ENCODE assay signal across 9 cellular contexts in the genomic region with DNA sequence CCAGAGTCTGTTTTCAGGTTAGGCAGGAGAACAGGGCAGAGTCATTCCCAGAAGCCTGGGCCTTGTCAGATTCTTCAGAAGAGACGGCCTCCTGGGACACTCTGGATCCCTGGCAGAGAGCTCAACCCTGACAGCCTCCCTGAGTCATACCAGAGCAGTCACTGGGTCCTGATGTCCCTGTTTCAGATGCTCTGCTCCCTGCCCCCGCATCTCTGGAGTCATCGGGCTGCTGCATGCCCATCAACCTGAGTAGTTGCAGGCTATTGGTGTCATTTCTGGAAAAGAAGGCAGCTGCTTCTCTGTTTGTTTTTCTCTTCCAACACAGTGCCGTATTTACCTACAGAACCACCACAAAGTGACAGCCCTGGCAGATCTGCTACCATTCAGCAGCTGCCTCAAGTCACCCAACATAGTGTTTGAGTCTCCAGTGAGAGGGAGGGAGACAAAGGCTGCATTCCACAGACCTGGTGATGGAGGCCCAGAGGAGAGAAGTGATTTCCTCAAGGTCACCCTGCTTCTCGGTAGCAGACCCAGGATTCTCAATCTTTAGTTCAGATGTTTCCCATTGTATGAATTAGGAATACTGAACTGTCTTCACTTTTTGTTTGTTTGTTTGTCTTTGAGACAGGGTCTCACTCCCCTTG.
A peak's percentile ranks its signal among the peaks of the same experiment; 100 is the strongest.
DNase-seq lines count a peak whose midpoint lies in the region; ATAC-seq and TF ChIP-seq lines count a peak whose summit lies in the region.
"Had no signal": no experiment of that assay in that cellular context is flagged by ENCODE, and none has a peak within 500 bp of the region (broad histone marks: within the 10 kb centered on the region; RNA-seq: fewer than 3 reads in every experiment).

No MANE protein-coding gene starts in this region.

- H3F3A ChIP-seq in PC-3 (ENCODE audit: low read length, unreplicated experiment) = no peaks in the 10 kb centered on the region

- no peak for TF ChIP-seq CTCF in PC-3 (conservative IDR thresholded peaks at IDR 0.05; ENCODE audit: low read depth, low read length)
- no peak for TF ChIP-seq CTCF in CD4-positive, alpha-beta T cell (IDR thresholded peaks at IDR 0.05)
- TF ChIP-seq CTCF in omental fat pad (IDR thresholded peaks at IDR 0.05) = no peak

- DNase-seq in PC-3 = peak; percentile 48
- DNase-seq in kidney glomerular epithelial cell (lab: John Stamatoyannopoulos, UW) = peak; percentile 34
- DNase-seq in GF-D8 (lab: John Stamatoyannopoulos, UW) = no peak
- DNase-seq in CD4-positive, alpha-beta T cell = no peak
- no peak for DNase-seq in omental fat pad (ENCODE audit: low spot score)

- POLR2A ChIA-PET in PC-3 (lab: Charles Lee; ENCODE audit: unreplicated experiment) = no interaction called here
- POLR2A ChIA-PET in CD4-positive, alpha-beta T cell (lab: Charles Lee) = no interaction called here

- H3K4me3 ChIP-seq in PC-3 (ENCODE audit: low read length) = no peak overlapping the region

- H3K36me3 Mint-ChIP-seq in CD4-positive, alpha-beta T cell (ENCODE audit: low read depth) = no peaks in the 10 kb centered on the region

- no peaks in the 10 kb centered on the region for H3K9me2 ChIP-seq in PC-3 (replicated peaks; ENCODE audit: low read length)

- no peaks in the 10 kb centered on the region for H3K4me1 Mint-ChIP-seq in CD4-positive, alpha-beta T cell (ENCODE audit: low read depth)

- no peak overlapping the region for H3K4me2 ChIP-seq in PC-3 (ENCODE audit: low read length)

- intact Hi-C loops in PC-3 (cut with micrococcal nuclease) = no loop called here
- intact Hi-C loops in CD4-positive, alpha-beta T cell (cut with DNase I, micrococcal nuclease) = loop anchor here in 1 of 2 experiments (5.0 kb wide), 1 partner anchor 424 kb away; no protein-coding TSS in a partner anchor

- peaks cover 3% of the 10 kb centered on the region; the same call in 1 of the 2 replicates for H3K4me1 ChIP-seq in PC-3 (ENCODE audit: insufficient read depth, low read length)

- BruUV-seq in PC-3 (replicated peaks; lab: Mats Ljungman, UMichigan) = no TSS peak

- H3K27ac Mint-ChIP-seq in CD4-positive, alpha-beta T cell = no peak overlapping the region

- H3K9me3 ChIP-seq in PC-3 (ENCODE audit: low read length) = no peaks in the 10 kb centered on the region
- H3K9me3 ChIP-seq in CD4-positive, alpha-beta T cell (ENCODE audit: control insufficient read depth, low read length) = no peaks in the 10 kb centered on the region
- H3K9me3 ChIP-seq: neutrophil had no signal

- H3K27me3 Mint-ChIP-seq in CD4-positive, alpha-beta T cell = no peaks in the 10 kb centered on the region

- no peaks in the 10 kb centered on the region for H3K9me3 Mint-ChIP-seq in CD4-positive, alpha-beta T cell

- no peak overlapping the region for H3K9ac ChIP-seq in PC-3 (ENCODE audit: low read length)

- no peaks in the 10 kb centered on the region for H3K79me2 ChIP-seq in PC-3 (ENCODE audit: low read length)

- CTCF ChIA-PET in PC-3 (lab: Charles Lee) = no interaction called here
- CTCF ChIA-PET in CD4-positive, alpha-beta T cell (lab: Charles Lee) = no interaction called here

- H3K4me3 Mint-ChIP-seq in CD4-positive, alpha-beta T cell = no peak overlapping the region

- no peaks in the 10 kb centered on the region for H3K36me3 ChIP-seq in PC-3 (ENCODE audit: low read depth, low read length)
- H3K36me3 ChIP-seq: neutrophil had no signal

- H3K27ac ChIP-seq in PC-3 (ENCODE audit: low read length) = no peak overlapping the region
- no peak overlapping the region for H3K27ac ChIP-seq in CD4-positive, alpha-beta T cell (ENCODE audit: low read depth, low read length)
- H3K27ac ChIP-seq: neutrophil had no signal

- peak; percentile 62 for ATAC-seq in GM18511 (IDR thresholded peaks at IDR 0.05; ENCODE audit: unreplicated experiment)
- ATAC-seq in HG03064 (IDR thresholded peaks at IDR 0.05; ENCODE audit: low read depth, unreplicated experiment) = peak; percentile 57
- ATAC-seq in PC-3 = peak; percentile 44
- no peak for ATAC-seq in CD4-positive, alpha-beta T cell (ENCODE audit: poor library complexity)
- ATAC-seq in HG03097 (IDR thresholded peaks at IDR 0.05; ENCODE audit: low FRiP score, unreplicated experiment) = no peak
- ATAC-seq in omental fat pad (ENCODE audit: low FRiP score) = no peak

- no peaks in the 10 kb centered on the region for H4K20me1 ChIP-seq in PC-3 (ENCODE audit: low read length)

- no peak overlapping the region for H2AFZ ChIP-seq in PC-3 (ENCODE audit: low read length)

- no peaks in the 10 kb centered on the region for H3K27me3 ChIP-seq in PC-3 (ENCODE audit: low read length)
- H3K27me3 ChIP-seq in CD4-positive, alpha-beta T cell (ENCODE audit: control insufficient read depth, insufficient read depth, low read length) = no peaks in the 10 kb centered on the region
- H3K27me3 ChIP-seq: neutrophil had no signal

Comparison
In these comparisons a context has a peak if more than half of its experiments do, and no peak if none do; other contexts are left out.
1. ATAC-seq: peak in GM18511 (single experiment), HG03064 (single experiment) and PC-3 (single experiment); none in CD4-positive, alpha-beta T cell (single experiment), HG03097 (single experiment) and omental fat pad (single experiment).
2. DNase-seq: peak in PC-3 (single experiment) and kidney glomerular epithelial cell (single experiment); none in GF-D8 (single experiment), CD4-positive, alpha-beta T cell (0 of 10) and omental fat pad (single experiment).